1 cellular context compared by ENCODE assay signal in the genomic region with DNA sequence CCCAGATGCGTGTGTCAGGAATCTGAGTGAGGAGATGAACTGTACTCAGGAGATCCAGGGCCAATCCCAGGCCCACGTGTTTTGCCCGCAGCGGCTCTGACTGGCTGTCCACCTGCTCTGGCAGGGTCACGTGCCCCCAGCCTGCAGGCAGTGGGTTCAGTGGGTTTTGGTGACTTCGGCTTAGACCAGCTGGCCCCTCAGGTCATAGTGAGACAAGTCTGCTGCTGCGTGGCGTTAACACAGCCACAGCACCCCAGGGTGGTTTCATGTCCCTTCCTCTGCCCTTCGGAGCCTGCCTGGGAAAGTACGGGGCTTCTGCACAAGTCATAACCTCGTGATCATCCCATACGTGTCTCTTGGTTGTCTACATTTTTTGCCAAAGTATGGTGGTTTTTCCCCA.
A peak's percentile ranks its signal among the peaks of the same experiment; 100 is the strongest.
TF ChIP-seq lines count a peak whose summit lies in the region.

No MANE protein-coding gene starts in this region.

TF ChIP-seq in GM12878, 131 proteins besides CTCF, POLR2A, EP300 and RAD21 (continued from another document):
- no peak for TF ChIP-seq ZBTB4 (CRISPR knock-in tag; IDR thresholded peaks at IDR 0.05)
- no peak for TF ChIP-seq RBBP5 (conservative IDR thresholded peaks at IDR 0.05)
- TF ChIP-seq ESRRA (IDR thresholded peaks at IDR 0.05; ENCODE audit: low read length) = no peak
- peak; percentile 58; the same call in 1 of the 2 replicates for TF ChIP-seq POLR2AphosphoS5 (IDR thresholded peaks at IDR 0.05; ENCODE audit: low read length)
- peak; percentile 68 for TF ChIP-seq IKZF1 (conservative IDR thresholded peaks at IDR 0.05)
- TF ChIP-seq FOXK2 (IDR thresholded peaks at IDR 0.05) = no peak
- 0 out of 2 replicates have a peak, but pooled peaks have one; percentile 55 for TF ChIP-seq TCF3 (IDR thresholded peaks at IDR 0.05; ENCODE audit: borderline replicate concordance, insufficient read depth, low read depth, low read length)
- 0 out of 2 replicates have a peak, but pooled peaks have one; percentile 14 for TF ChIP-seq SPI1 (IDR thresholded peaks at IDR 0.05; ENCODE audit: borderline replicate concordance, insufficient read depth, low read depth, low read length)
- TF ChIP-seq, protein P1, sequence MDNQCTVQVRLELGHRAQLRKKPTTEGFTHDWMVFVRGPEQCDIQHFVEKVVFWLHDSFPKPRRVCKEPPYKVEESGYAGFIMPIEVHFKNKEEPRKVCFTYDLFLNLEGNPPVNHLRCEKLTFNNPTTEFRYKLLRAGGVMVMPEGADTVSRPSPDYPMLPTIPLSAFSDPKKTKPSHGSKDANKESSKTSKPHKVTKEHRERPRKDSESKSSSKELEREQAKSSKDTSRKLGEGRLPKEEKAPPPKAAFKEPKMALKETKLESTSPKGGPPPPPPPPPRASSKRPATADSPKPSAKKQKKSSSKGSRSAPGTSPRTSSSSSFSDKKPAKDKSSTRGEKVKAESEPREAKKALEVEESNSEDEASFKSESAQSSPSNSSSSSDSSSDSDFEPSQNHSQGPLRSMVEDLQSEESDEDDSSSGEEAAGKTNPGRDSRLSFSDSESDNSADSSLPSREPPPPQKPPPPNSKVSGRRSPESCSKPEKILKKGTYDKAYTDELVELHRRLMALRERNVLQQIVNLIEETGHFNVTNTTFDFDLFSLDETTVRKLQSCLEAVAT (IDR thresholded peaks at IDR 0.05) = 0 out of 2 replicates have a peak, but pooled peaks have one; percentile 3
- no peak for TF ChIP-seq ZZZ3 (IDR thresholded peaks at IDR 0.05; ENCODE audit: control insufficient read depth, insufficient read length, low read depth)
- TF ChIP-seq RAD51 (IDR thresholded peaks at IDR 0.05) = peak; percentile 96
- TF ChIP-seq ATF2 (IDR thresholded peaks at IDR 0.05; ENCODE audit: low read length) = no peak
- TF ChIP-seq, protein P2, sequence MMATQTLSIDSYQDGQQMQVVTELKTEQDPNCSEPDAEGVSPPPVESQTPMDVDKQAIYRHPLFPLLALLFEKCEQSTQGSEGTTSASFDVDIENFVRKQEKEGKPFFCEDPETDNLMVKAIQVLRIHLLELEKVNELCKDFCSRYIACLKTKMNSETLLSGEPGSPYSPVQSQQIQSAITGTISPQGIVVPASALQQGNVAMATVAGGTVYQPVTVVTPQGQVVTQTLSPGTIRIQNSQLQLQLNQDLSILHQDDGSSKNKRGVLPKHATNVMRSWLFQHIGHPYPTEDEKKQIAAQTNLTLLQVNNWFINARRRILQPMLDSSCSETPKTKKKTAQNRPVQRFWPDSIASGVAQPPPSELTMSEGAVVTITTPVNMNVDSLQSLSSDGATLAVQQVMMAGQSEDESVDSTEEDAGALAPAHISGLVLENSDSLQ (IDR thresholded peaks at IDR 0.05) = peak; percentile 19; the same call in 1 of the 2 replicates
- TF ChIP-seq MTA2 (IDR thresholded peaks at IDR 0.05; ENCODE audit: low read depth) = peak; percentile 45; the same call in 1 of the 2 replicates
- peak; percentile 43 for TF ChIP-seq NBN (IDR thresholded peaks at IDR 0.05)
- TF ChIP-seq RUNX3 (IDR thresholded peaks at IDR 0.05; ENCODE audit: low read length) = peak; percentile 41; the same call in 1 of the 2 replicates
- no peak for TF ChIP-seq TCF7 (IDR thresholded peaks at IDR 0.05; ENCODE audit: borderline replicate concordance)
- peak; percentile 39; the same call in 1 of the 2 replicates for TF ChIP-seq BACH1 (IDR thresholded peaks at IDR 0.05; ENCODE audit: borderline replicate concordance)
- TF ChIP-seq ZNF622 (IDR thresholded peaks at IDR 0.05) = no peak
- TF ChIP-seq NR2F1 (conservative IDR thresholded peaks at IDR 0.05) = peak; percentile 78
- peak; percentile 68; the same call in 1 of the 2 replicates for TF ChIP-seq IRF4 (IDR thresholded peaks at IDR 0.05; ENCODE audit: low read depth, low read length)
- TF ChIP-seq TCF12 (IDR thresholded peaks at IDR 0.05; ENCODE audit: low read depth, low read length) = peak; percentile 83; the same call in 1 of the 2 replicates
- peak; percentile 87 for TF ChIP-seq RELB (IDR thresholded peaks at IDR 0.05; ENCODE audit: low read depth)
- TF ChIP-seq USF2 (IDR thresholded peaks at IDR 0.05; ENCODE audit: borderline replicate concordance, low read depth, low read length) = peak; percentile 87
- TF ChIP-seq TARDBP (IDR thresholded peaks at IDR 0.05; ENCODE audit: borderline replicate concordance) = no peak
- TF ChIP-seq SKIL (IDR thresholded peaks at IDR 0.05; ENCODE audit: low read depth, poor library complexity, severe bottlenecking) = no peak
- peak; percentile 35 for TF ChIP-seq SP1 (IDR thresholded peaks at IDR 0.05; ENCODE audit: low read depth, low read length)
- peak in 1 of 2 experiments; percentile 63; a peak in 2 of 4 replicates for TF ChIP-seq IKZF2 (IDR thresholded peaks at IDR 0.05)
- peak; percentile 76 for TF ChIP-seq ZNF687 (IDR thresholded peaks at IDR 0.05)
- TF ChIP-seq, protein P3, sequence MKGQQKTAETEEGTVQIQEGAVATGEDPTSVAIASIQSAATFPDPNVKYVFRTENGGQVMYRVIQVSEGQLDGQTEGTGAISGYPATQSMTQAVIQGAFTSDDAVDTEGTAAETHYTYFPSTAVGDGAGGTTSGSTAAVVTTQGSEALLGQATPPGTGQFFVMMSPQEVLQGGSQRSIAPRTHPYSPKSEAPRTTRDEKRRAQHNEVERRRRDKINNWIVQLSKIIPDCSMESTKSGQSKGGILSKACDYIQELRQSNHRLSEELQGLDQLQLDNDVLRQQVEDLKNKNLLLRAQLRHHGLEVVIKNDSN (IDR thresholded peaks at IDR 0.05; ENCODE audit: borderline replicate concordance, extremely low read length, insufficient read depth, low read depth, low read length) = peak; percentile 86
- TF ChIP-seq, protein P4, sequence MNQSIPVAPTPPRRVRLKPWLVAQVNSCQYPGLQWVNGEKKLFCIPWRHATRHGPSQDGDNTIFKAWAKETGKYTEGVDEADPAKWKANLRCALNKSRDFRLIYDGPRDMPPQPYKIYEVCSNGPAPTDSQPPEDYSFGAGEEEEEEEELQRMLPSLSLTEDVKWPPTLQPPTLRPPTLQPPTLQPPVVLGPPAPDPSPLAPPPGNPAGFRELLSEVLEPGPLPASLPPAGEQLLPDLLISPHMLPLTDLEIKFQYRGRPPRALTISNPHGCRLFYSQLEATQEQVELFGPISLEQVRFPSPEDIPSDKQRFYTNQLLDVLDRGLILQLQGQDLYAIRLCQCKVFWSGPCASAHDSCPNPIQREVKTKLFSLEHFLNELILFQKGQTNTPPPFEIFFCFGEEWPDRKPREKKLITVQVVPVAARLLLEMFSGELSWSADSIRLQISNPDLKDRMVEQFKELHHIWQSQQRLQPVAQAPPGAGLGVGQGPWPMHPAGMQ (IDR thresholded peaks at IDR 0.05; ENCODE audit: borderline replicate concordance) = no peak
- TF ChIP-seq BHLHE40 (IDR thresholded peaks at IDR 0.05; ENCODE audit: borderline replicate concordance in 1 of 2, low read depth in 2 of 2, low read length in 1 of 2) = peak; percentile 91 to 95
- TF ChIP-seq, protein P5, sequence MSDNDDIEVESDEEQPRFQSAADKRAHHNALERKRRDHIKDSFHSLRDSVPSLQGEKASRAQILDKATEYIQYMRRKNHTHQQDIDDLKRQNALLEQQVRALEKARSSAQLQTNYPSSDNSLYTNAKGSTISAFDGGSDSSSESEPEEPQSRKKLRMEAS (IDR thresholded peaks at IDR 0.05; ENCODE audit: low read depth, low read length) = peak; percentile 70; the same call in 1 of the 2 replicates
- peak; percentile 84 for TF ChIP-seq RELA (IDR thresholded peaks at IDR 0.05; ENCODE audit: borderline replicate concordance, partially characterized antibody)
- no peak for TF ChIP-seq SMC3 (IDR thresholded peaks at IDR 0.05; ENCODE audit: borderline replicate concordance, low read length)
- peak; percentile 70; the same call in 1 of the 2 replicates for TF ChIP-seq MXI1 (IDR thresholded peaks at IDR 0.05; ENCODE audit: low read depth, low read length)
